Comparison of ENCODE assay signal across 21 cellular contexts in the genomic region with DNA sequence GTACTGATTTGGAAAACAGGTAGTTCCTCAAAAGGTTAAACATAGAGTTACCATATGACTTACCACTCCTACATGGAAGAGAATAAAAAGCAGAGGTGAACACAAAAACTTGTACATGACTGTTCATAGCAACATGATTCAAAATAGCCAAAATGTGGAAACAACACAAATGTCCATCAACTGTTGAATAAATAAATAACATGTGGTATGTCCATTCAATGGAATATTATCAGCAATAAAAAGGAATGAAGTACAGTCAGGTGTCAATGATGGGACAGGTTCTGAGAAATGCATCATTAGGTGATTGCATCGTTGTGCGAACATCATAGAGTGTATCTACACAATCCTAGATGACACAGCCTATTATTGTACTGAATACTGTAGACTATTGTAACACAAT.
"Had no signal": no experiment of that assay in that cellular context is flagged by ENCODE, and none has a peak within 500 bp of the region (broad histone marks: within the 10 kb centered on the region; RNA-seq: fewer than 3 reads in every experiment).

No MANE protein-coding gene starts in this region.

- DNase-seq: dermis blood vessel endothelial cell; dorsolateral prefrontal cortex; effector CD4-positive, alpha-beta T cell; effector memory CD4-positive, alpha-beta T cell; foreskin keratinocyte; heart left ventricle; hypothalamus; immature natural killer cell; left cardiac atrium; left lung; left ventricle myocardium superior; lower lobe of right lung; mesenchymal stem cell; mucosa of descending colon; naive B cell; naive thymus-derived CD8-positive, alpha-beta T cell had no signal

- H3K4me2 ChIP-seq: hepatocyte had no signal

- H3K9me3 ChIP-seq: esophagus muscularis mucosa, gastroesophageal sphincter, left lung, lower lobe of right lung, mucosa of descending colon had no signal

- H3K27ac ChIP-seq: coronary artery, dorsolateral prefrontal cortex, esophagus muscularis mucosa, foreskin keratinocyte, gastroesophageal sphincter, heart left ventricle, hepatocyte, left lung, lower lobe of right lung had no signal

- H3K27me3 ChIP-seq: dorsolateral prefrontal cortex, esophagus muscularis mucosa, gastroesophageal sphincter, heart left ventricle, hepatocyte, left lung had no signal

- H3K4me1 ChIP-seq: esophagus muscularis mucosa, foreskin keratinocyte, gastroesophageal sphincter, left lung, lower lobe of right lung had no signal

- H3K36me3 Mint-ChIP-seq: naive B cell had no signal

- ATAC-seq: foreskin keratinocyte; gastroesophageal sphincter; heart left ventricle; left cardiac atrium; left lung; left ventricle myocardium superior; lower lobe of right lung; mucosa of descending colon; naive thymus-derived CD8-positive, alpha-beta T cell had no signal

- H2AFZ ChIP-seq: hepatocyte had no signal

- H3K4me3 Mint-ChIP-seq: immature natural killer cell; mesothelial cell of epicardium; naive B cell; naive thymus-derived CD8-positive, alpha-beta T cell had no signal

- H3K27me3 Mint-ChIP-seq: naive B cell; naive thymus-derived CD8-positive, alpha-beta T cell had no signal

- H3K27ac Mint-ChIP-seq: mesothelial cell of epicardium, naive B cell had no signal

- H3K9me3 Mint-ChIP-seq: immature natural killer cell; naive B cell; naive thymus-derived CD8-positive, alpha-beta T cell had no signal

- H3K4me3 ChIP-seq: coronary artery, dorsolateral prefrontal cortex, esophagus muscularis mucosa, gastroesophageal sphincter, heart left ventricle, hepatocyte, left lung, lower lobe of right lung, mucosa of descending colon had no signal

- H3K36me3 ChIP-seq: esophagus muscularis mucosa, gastroesophageal sphincter, heart left ventricle, left lung, lower lobe of right lung had no signal
